Comparison of ENCODE assay signal across 10 cellular contexts in genomic region chr22:35649636-35650250, GRCh38. TPM values are rescaled to one million over a fixed set of nuclear protein-coding genes. Genes with fewer than 3 reads are reported as not detected.
DNase-seq lines count a peak whose midpoint lies in the region; TF ChIP-seq lines count a peak whose summit lies in the region.
"Had no signal": no experiment of that assay in that cellular context is flagged by ENCODE, and none has a peak within 500 bp of the region (broad histone marks: within the 10 kb centered on the region; RNA-seq: fewer than 3 reads in every experiment).

No MANE protein-coding gene starts in this region.

- H3K4me3 ChIP-seq in BJ (ENCODE audit: low read depth, low read length): peak overlapping the region; percentile 58
- H3K4me3 ChIP-seq in Jurkat, Clone E6-1 (ENCODE audit: low read length): peak overlapping the region; percentile 75; the same call in 1 of the 2 replicates
- peak overlapping the region; percentile 80 for H3K4me3 ChIP-seq in choroid plexus epithelial cell (ENCODE audit: low read depth, low read length)
- peak overlapping the region; percentile 96 for H3K4me3 ChIP-seq in osteoblast (ENCODE audit: insufficient read depth, low read length)
- no peak overlapping the region for H3K4me3 ChIP-seq in neural progenitor cell

- no peak overlapping the region for H3K27ac Mint-ChIP-seq in neural progenitor cell
- H3K27ac Mint-ChIP-seq: WTC11 had no signal

- no peak overlapping the region for H2AFZ ChIP-seq in osteoblast (ENCODE audit: low read length)
- no peak overlapping the region for H2AFZ ChIP-seq in neural progenitor cell (replicated peaks)

- DNase-seq in BJ (ENCODE audit: low read depth) (no peak), choroid plexus epithelial cell (ENCODE audit: low read depth) (no peak), osteoblast (ENCODE audit: insufficient read length, low spot score, missing footprints) (no peak), NCI-H2081 (lab: John Stamatoyannopoulos, UW) (no peak), SKM-1 (lab: John Stamatoyannopoulos, UW; ENCODE audit: unreplicated experiment) (no peak), HUDEP-2 (lab: John Stamatoyannopoulos, UW; ENCODE audit: unreplicated experiment in 76 of 76) (no peak), neural progenitor cell (ENCODE audit: low spot score) (no peak)
- no peak for DNase-seq in Jurkat, Clone E6-1 (ENCODE audit: low read depth, low spot score)
- DNase-seq: NCI-H226 had no signal

- H3F3A ChIP-seq in neural progenitor cell (ENCODE audit: low read depth): peaks cover 8% of the 10 kb centered on the region

- peaks cover 22% of the 10 kb centered on the region for H3K79me2 ChIP-seq in osteoblast (ENCODE audit: insufficient read depth, low read length)
- H3K79me2 ChIP-seq in neural progenitor cell (ENCODE audit: low read depth): no peaks in the 10 kb centered on the region

- no peaks in the 10 kb centered on the region for H3K36me3 Mint-ChIP-seq in neural progenitor cell

- peaks cover 5% of the 10 kb centered on the region for H3K9me3 Mint-ChIP-seq in neural progenitor cell

- CTCF ChIA-PET in BJ (lab: Yijun Ruan, JAX): interaction anchor here (0.6 kb wide), 1 partner anchor 140 kb away, joined by 3 read pairs; no protein-coding TSS in a partner anchor

- H3K4me2 ChIP-seq in osteoblast (ENCODE audit: insufficient read depth, low read length) (peak overlapping the region; percentile 100), neural progenitor cell (no peak overlapping the region)

- no peak overlapping the region for H3K4me3 Mint-ChIP-seq in neural progenitor cell
- H3K4me3 Mint-ChIP-seq: WTC11 had no signal

- H3K36me3 ChIP-seq in BJ (ENCODE audit: control insufficient read depth, insufficient read depth, low read length) (no peaks in the 10 kb centered on the region), osteoblast (ENCODE audit: insufficient read depth, low read length) (no peaks in the 10 kb centered on the region), neural progenitor cell (no peaks in the 10 kb centered on the region)

- no peak for TF ChIP-seq CTCF in BJ (IDR thresholded peaks at IDR 0.05; ENCODE audit: insufficient read depth, low read depth, low read length)
- no peak for TF ChIP-seq CTCF in choroid plexus epithelial cell (conservative IDR thresholded peaks at IDR 0.05; ENCODE audit: low read depth, low read length)
- no peak for TF ChIP-seq CTCF in osteoblast (IDR thresholded peaks at IDR 0.05; ENCODE audit: extremely low read depth, low read depth, low read length)
- no peak for TF ChIP-seq CTCF in neural progenitor cell (IDR thresholded peaks at IDR 0.05)

- POLR2A ChIA-PET in BJ (lab: Charles Lee): no interaction called here

- H3K4me1 ChIP-seq in osteoblast (ENCODE audit: insufficient read depth, low read length) (peaks cover 26% of the 10 kb centered on the region), neural progenitor cell (peaks cover 10% of the 10 kb centered on the region)

- H4K20me1 ChIP-seq in osteoblast (ENCODE audit: insufficient read depth, low read length) (no peaks in the 10 kb centered on the region), neural progenitor cell (ENCODE audit: low read depth) (no peaks in the 10 kb centered on the region)

- peaks cover 3% of the 10 kb centered on the region for H3K27me3 Mint-ChIP-seq in neural progenitor cell (ENCODE audit: insufficient read depth, low read depth)

- peaks cover 11% of the 10 kb centered on the region for H3K4me1 Mint-ChIP-seq in neural progenitor cell

- H3K27me3 ChIP-seq in BJ (ENCODE audit: control insufficient read depth, insufficient read depth, low read length): no peaks in the 10 kb centered on the region
- H3K27me3 ChIP-seq in osteoblast (ENCODE audit: insufficient read depth, low read length): no peaks in the 10 kb centered on the region
- no peaks in the 10 kb centered on the region for H3K27me3 ChIP-seq in neural progenitor cell

- H3K27ac ChIP-seq in osteoblast (ENCODE audit: low read depth, low read length): no peak overlapping the region
- H3K27ac ChIP-seq in neural progenitor cell: no peak overlapping the region

- no peak overlapping the region for H3K9ac ChIP-seq in neural progenitor cell

- H3K9me3 ChIP-seq in osteoblast (ENCODE audit: low read depth, low read length): peaks cover 2% of the 10 kb centered on the region
- H3K9me3 ChIP-seq in neural progenitor cell (ENCODE audit: low read depth): no peaks in the 10 kb centered on the region

RNA-seq across cellular contexts. Expression of gene APOL6, which starts 1.5 kb away (rescaled TPM):
- polyA plus RNA-seq in BJ (2011; rRNA removed): 9.5 and 14.2 TPM in 2 replicates
- 17.3 and 18.5 TPM in 2 replicates for polyA minus RNA-seq in BJ (2011; rRNA and poly(A)+ RNA removed)
- polyA plus RNA-seq in Jurkat, Clone E6-1 (2012; ENCODE audit: insufficient read depth, insufficient read length): 2.8 TPM
- total RNA-seq in osteoblast (40.7 and 51.8 TPM in 2 replicates), neural progenitor cell (ENCODE audit: low replicate concordance) (0.03 TPM in 1 of 2 replicates, not detected in the other)

RNA-seq across cellular contexts. Expression of gene MB, which starts 32.6 kb away (rescaled TPM):
- polyA plus RNA-seq in BJ (2011; rRNA removed): 0.06 TPM in 1 of 2 replicates, not detected in the other
- polyA minus RNA-seq in BJ (2011; rRNA and poly(A)+ RNA removed): not detected in 2 replicates
- not detected for polyA plus RNA-seq in Jurkat, Clone E6-1 (2012; ENCODE audit: insufficient read depth, insufficient read length)
- total RNA-seq in osteoblast: 0.36 TPM in 1 of 2 replicates, not detected in the other
- total RNA-seq in neural progenitor cell (ENCODE audit: low replicate concordance): 0.53 TPM in 1 of 2 replicates, not detected in the other

Comparison
In these comparisons a context has a peak if more than half of its experiments do, and no peak if none do; other contexts are left out.
1. RNA of gene APOL6, which starts 1.5 kb away (total RNA-seq): 40.7 to 51.8 TPM in osteoblast; 0.03 TPM in neural progenitor cell; every median in the first group is over 10 times any median in the second.